In genomic region chr2:134148172-134148571, GRCh38 we compare ENCODE assay signal across 17 cellular contexts.
"Had no signal": no experiment of that assay in that cellular context is flagged by ENCODE, and none has a peak within 500 bp of the region (broad histone marks: within the 10 kb centered on the region; RNA-seq: fewer than 3 reads in every experiment).

No MANE protein-coding gene starts in this region.

- H3K27ac ChIP-seq: esophagus squamous epithelium, left lung, tibial nerve, uterus had no signal

- H3K27me3 ChIP-seq: esophagus squamous epithelium, left lung, tibial nerve, uterus had no signal

- H3K36me3 ChIP-seq: left lung, uterus had no signal

- H3K9me3 ChIP-seq: esophagus squamous epithelium, left lung, tibial nerve, uterus had no signal

- H3K27me3 Mint-ChIP-seq: natural killer cell treated with Interleukin-12 subunit alpha and Interleukin-12 subunit beta and Interleukin-15 and Interleukin-18, amount 100 ng/mL, for 72 hours had no signal

- ATAC-seq: activated naive CD4-positive, alpha-beta T cell treated with anti-CD3 and anti-CD28 coated beads, Interleukin-2, amount 50 U/mL, for 72 hours; left lung had no signal

- H3K4me3 Mint-ChIP-seq: natural killer cell treated with Interleukin-12 subunit alpha and Interleukin-12 subunit beta and Interleukin-15 and Interleukin-18, amount 100 ng/mL, for 72 hours had no signal

- H3K4me3 ChIP-seq: esophagus squamous epithelium, left lung, tibial nerve, uterus had no signal

- DNase-seq: activated CD4-positive, alpha-beta T cell treated with anti-CD3 and anti-CD28 coated beads, Interleukin-2, amount 50 U/mL, for 48 hours; activated CD4-positive, CD25-positive, alpha-beta regulatory T cell treated with anti-CD3 and anti-CD28 coated beads, Interleukin-2, amount 50 U/mL, for 72 hours; activated effector memory CD4-positive, alpha-beta T cell treated with Interleukin-2 at 50 U/mL for 16 hours; caudate nucleus; esophagus squamous epithelium; glutamatergic neuron; hypothalamus; kidney; left lung; mammary epithelial cell; stimulated activated CD4-positive, alpha-beta T cell treated with anti-CD3 and anti-CD28 coated beads, Interleukin-12 subunit alpha, Interleukin-12 subunit beta, amount 100 ng/mL, for 4 hours; stimulated activated naive CD4-positive, alpha-beta T cell; substantia nigra; uterus had no signal

- H3K27ac Mint-ChIP-seq: activated naive CD4-positive, alpha-beta T cell treated with anti-CD3 and anti-CD28 coated beads, Interleukin-2, amount 50 U/mL, for 72 hours had no signal

- H3K9me3 Mint-ChIP-seq: activated naive CD4-positive, alpha-beta T cell treated with anti-CD3 and anti-CD28 coated beads, Interleukin-2, amount 50 U/mL, for 72 hours; natural killer cell treated with Interleukin-12 subunit alpha and Interleukin-12 subunit beta and Interleukin-15 and Interleukin-18, amount 100 ng/mL, for 72 hours had no signal

- H3K4me1 ChIP-seq: uterus had no signal

- H3K36me3 Mint-ChIP-seq: natural killer cell treated with Interleukin-12 subunit alpha and Interleukin-12 subunit beta and Interleukin-15 and Interleukin-18, amount 100 ng/mL, for 72 hours had no signal
